ENCODE assay signal across 14 cellular contexts in the genomic region with DNA sequence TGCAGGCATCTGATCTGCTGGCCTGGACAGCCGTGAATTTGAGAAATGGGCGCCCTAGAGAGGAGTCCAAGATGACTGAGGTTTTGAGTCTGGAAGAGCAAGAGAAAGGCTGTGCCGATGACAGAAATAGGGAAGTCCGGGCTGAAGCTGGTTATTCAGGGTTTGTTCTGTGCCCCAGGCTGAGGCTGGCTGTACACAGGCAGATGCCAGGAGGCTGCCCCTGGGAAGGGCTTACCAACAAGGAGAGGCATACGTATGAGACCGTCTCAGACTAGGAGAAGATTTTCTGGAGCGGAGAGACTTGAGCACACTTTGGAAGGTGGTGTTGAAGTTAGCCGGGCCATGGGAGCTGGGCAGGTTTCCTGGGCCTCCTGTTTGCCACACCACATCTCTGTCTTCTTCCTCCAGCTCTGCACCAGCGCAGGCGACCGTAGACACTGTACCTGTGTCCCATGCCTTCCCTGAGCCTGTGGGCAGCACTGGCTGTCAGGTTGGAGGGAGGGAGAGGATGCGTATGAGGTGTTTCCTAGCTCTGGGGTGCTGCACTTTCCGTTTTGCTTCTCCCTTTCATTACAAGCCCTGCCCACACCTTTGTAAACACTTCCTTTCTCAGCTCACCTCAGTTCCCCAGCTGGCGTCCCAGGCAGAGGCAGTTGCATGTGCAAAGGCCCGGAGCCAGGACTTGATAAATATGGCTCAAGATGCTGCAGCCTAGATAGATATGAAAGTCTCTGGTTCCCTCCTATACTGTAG.
DNase-seq lines count a peak whose midpoint lies in the region; ATAC-seq and TF ChIP-seq lines count a peak whose summit lies in the region.
"Had no signal": no experiment of that assay in that cellular context is flagged by ENCODE, and none has a peak within 500 bp of the region (broad histone marks: within the 10 kb centered on the region; RNA-seq: fewer than 3 reads in every experiment).

No MANE protein-coding gene starts in this region.

- ATAC-seq in HG02970 (IDR thresholded peaks at IDR 0.05; ENCODE audit: low FRiP score, unreplicated experiment) (no peak), GM21526 (IDR thresholded peaks at IDR 0.05; ENCODE audit: low FRiP score, unreplicated experiment) (no peak)

- peaks cover 20 to 76% of the 10 kb centered on the region in 2 donors for H3K4me1 ChIP-seq in ascending aorta
- no peaks in the 10 kb centered on the region for H3K4me1 ChIP-seq in Peyer's patch

- H3K4me3 ChIP-seq in ascending aorta (no peak overlapping the region), Peyer's patch (no peak overlapping the region)

- H3K36me3 Mint-ChIP-seq in progenitor cell of endocrine pancreas (ENCODE audit: insufficient read depth) = peaks cover 3% of the 10 kb centered on the region

- TF ChIP-seq CTCF in ascending aorta (IDR thresholded peaks at IDR 0.05) (no peak), progenitor cell of endocrine pancreas (IDR thresholded peaks at IDR 0.05; ENCODE audit: unreplicated experiment) (no peak), Peyer's patch (IDR thresholded peaks at IDR 0.05) (no peak)

- H3K27me3 ChIP-seq in ascending aorta (no peaks in the 10 kb centered on the region), Peyer's patch (no peaks in the 10 kb centered on the region)

- no peak overlapping the region for H3K4me3 Mint-ChIP-seq in progenitor cell of endocrine pancreas (ENCODE audit: low read depth)
- H3K4me3 Mint-ChIP-seq: T-helper 2 cell treated with Interferon-gamma antibody and Interleukin-4, amounts not matched to agents 5 μg/mL and 100 μg/mL, for 36 hours had no signal

- no peak for TF ChIP-seq POLR2A in Peyer's patch (IDR thresholded peaks at IDR 0.05)

- H3K4me1 Mint-ChIP-seq in progenitor cell of endocrine pancreas (ENCODE audit: low read depth) = peaks cover 36% of the 10 kb centered on the region

- H3K9me3 ChIP-seq in ascending aorta (no peaks in the 10 kb centered on the region), Peyer's patch (no peaks in the 10 kb centered on the region)

- intact Hi-C loops in ascending aorta (cut with DNase I) = loop anchor here (2.0 kb wide), 1 partner anchor 13 kb away; no protein-coding TSS in a partner anchor

- peaks cover 54% of the 10 kb centered on the region for H3K27me3 Mint-ChIP-seq in progenitor cell of endocrine pancreas

- no peaks in the 10 kb centered on the region for H3K36me3 ChIP-seq in ascending aorta
- no peaks in the 10 kb centered on the region for H3K36me3 ChIP-seq in Peyer's patch

- DNase-seq in CD1c-positive myeloid dendritic cell (ENCODE audit: extremely low spot score) (peak; percentile 22), GM19238 (ENCODE audit: insufficient read length, low spot score) (peak; percentile 41), ascending aorta (ENCODE audit: low spot score in 2 of 2) (no peak), progenitor cell of endocrine pancreas (ENCODE audit: low spot score, unreplicated experiment) (no peak), HT-29 (ENCODE audit: low spot score) (no peak), Peyer's patch (no peak)
- DNase-seq: C1 segment of cervical spinal cord, DND-41, NCI-H146, NCI-H524 had no signal

- peak overlapping the region; percentile 90 to 97 for H3K27ac ChIP-seq in ascending aorta
- no peak overlapping the region for H3K27ac ChIP-seq in Peyer's patch
- H3K27ac ChIP-seq: RWPE1 had no signal

- peaks cover 11% of the 10 kb centered on the region for H3K9me3 Mint-ChIP-seq in progenitor cell of endocrine pancreas (ENCODE audit: low read depth)
- H3K9me3 Mint-ChIP-seq: T-helper 2 cell treated with Interferon-gamma antibody and Interleukin-4, amounts not matched to agents 5 μg/mL and 100 μg/mL, for 36 hours had no signal

- H3K27ac Mint-ChIP-seq in progenitor cell of endocrine pancreas = peak overlapping the region; percentile 6
- H3K27ac Mint-ChIP-seq: T-helper 2 cell treated with Interferon-gamma antibody and Interleukin-4, amounts not matched to agents 5 μg/mL and 100 μg/mL, for 36 hours had no signal

Comparison
In these comparisons a context has a peak if more than half of its experiments do, and no peak if none do; other contexts are left out.
1. DNase-seq: peak in CD1c-positive myeloid dendritic cell (single experiment) and GM19238 (single experiment); none in ascending aorta (0 of 2), progenitor cell of endocrine pancreas (single experiment), HT-29 (single experiment) and Peyer's patch (0 of 3).
2. H3K27ac ChIP-seq: peak in ascending aorta (2 of 2); none in Peyer's patch (0 of 4).